ENCODE assay signal across 16 cellular contexts in genomic region chr13:35872369-35872768, GRCh38.
A peak's percentile ranks its signal among the peaks of the same experiment; 100 is the strongest.
DNase-seq lines count a peak whose midpoint lies in the region; ATAC-seq and TF ChIP-seq lines count a peak whose summit lies in the region.
"Had no signal": no experiment of that assay in that cellular context is flagged by ENCODE, and none has a peak within 500 bp of the region (broad histone marks: within the 10 kb centered on the region; RNA-seq: fewer than 3 reads in every experiment).

No MANE protein-coding gene starts in this region.

- DNase-seq in heart left ventricle (no peak), cardiac septum (ENCODE audit: low spot score) (no peak), esophagus muscularis mucosa (ENCODE audit: extremely low spot score) (peak; percentile 2), left ventricle myocardium inferior (no peak), NCI-H146 treated with DMSO at 0.1 percent for 48 hours (lab: John Stamatoyannopoulos, UW; ENCODE audit: unreplicated experiment) (no peak), ACHN (no peak)
- DNase-seq: 8988T; AML-193; Caco-2; Calu3; CD4-positive, alpha-beta T cell; CD8-positive, alpha-beta T cell; DMS79 treated with DMSO at 0.1 percent for 48 hours; GF-D8 had no signal

- TF ChIP-seq EP300 in esophagus muscularis mucosa (IDR thresholded peaks at IDR 0.05): no peak

- WGBS in heart left ventricle, 4 donors: 48 to 64% (median 58%) methylated on average over 2 of the region's 2 CpGs
- 94% methylated on average over 2 of the region's 2 CpGs for WGBS in esophagus muscularis mucosa

- in situ Hi-C loops in ACHN (cut with HindIII; ENCODE audit: low pct_ligation_motif_present, low pct_unique_long_range_greater_than_20kb, low sequenced_read_pairs): no loop called here

- TF ChIP-seq POLR2A in heart left ventricle (IDR thresholded peaks at IDR 0.05): no peak
- no peak for TF ChIP-seq POLR2A in esophagus muscularis mucosa (IDR thresholded peaks at IDR 0.05; ENCODE audit: low read depth)

- TF ChIP-seq CTCF in heart left ventricle (IDR thresholded peaks at IDR 0.05): no peak
- TF ChIP-seq CTCF in esophagus muscularis mucosa (IDR thresholded peaks at IDR 0.05): no peak
- TF ChIP-seq CTCF in left ventricle myocardium inferior (IDR thresholded peaks at IDR 0.05; ENCODE audit: borderline replicate concordance): no peak

- intact Hi-C loops in heart left ventricle (cut with DNase I): loop anchor here in 1 of 10 donors (5.0 kb wide), 1 partner anchor 80 kb away; no protein-coding TSS in a partner anchor
- intact Hi-C loops in cardiac septum (cut with DNase I): no loop called here
- intact Hi-C loops in esophagus muscularis mucosa (cut with DNase I): no loop called here
- intact Hi-C loops in left ventricle myocardium inferior (cut with micrococcal nuclease): no loop called here

- no peaks in the 10 kb centered on the region for H3K27me3 ChIP-seq in heart left ventricle
- H3K27me3 ChIP-seq in esophagus muscularis mucosa: no peaks in the 10 kb centered on the region
- no peaks in the 10 kb centered on the region for H3K27me3 ChIP-seq in left ventricle myocardium inferior (ENCODE audit: low read depth)
- H3K27me3 ChIP-seq: BLaER1 treated with 17β-estradiol and CSF1 and Interleukin-3, amounts not matched to agents 10 nM and 100 nM had no signal

- H3K4me1 ChIP-seq in heart left ventricle (peaks cover 0 to 17% (median 9%) of the 10 kb centered on the region in 12 donors), esophagus muscularis mucosa (peaks cover 0 to 13% (median 0%) of the 10 kb centered on the region in 4 donors), left ventricle myocardium inferior (peaks cover 41% of the 10 kb centered on the region)
- H3K4me1 ChIP-seq: BLaER1 treated with 17β-estradiol and CSF1 and Interleukin-3, amounts not matched to agents 10 nM and 100 nM; Caco-2 had no signal

- no peaks in the 10 kb centered on the region for H3K9me3 ChIP-seq in heart left ventricle
- no peaks in the 10 kb centered on the region for H3K9me3 ChIP-seq in esophagus muscularis mucosa
- no peaks in the 10 kb centered on the region for H3K9me3 ChIP-seq in left ventricle myocardium inferior (replicated peaks)
- H3K9me3 ChIP-seq: BLaER1 treated with 17β-estradiol and CSF1 and Interleukin-3, amounts not matched to agents 10 nM and 100 nM; Caco-2 had no signal

- H3K27ac ChIP-seq in heart left ventricle (peak overlapping the region in 9 of 12 donors; percentile 5 to 62 (median 37)), esophagus muscularis mucosa (replicated peaks in 1 of 4) (no peak overlapping the region), left ventricle myocardium inferior (replicated peaks) (peak overlapping the region; percentile 67)
- H3K27ac ChIP-seq: BLaER1 treated with 17β-estradiol and CSF1 and Interleukin-3, amounts not matched to agents 10 nM and 100 nM; C4-2B had no signal

- H3K4me3 ChIP-seq in heart left ventricle (no peak overlapping the region), esophagus muscularis mucosa (no peak overlapping the region), left ventricle myocardium inferior (no peak overlapping the region)
- H3K4me3 ChIP-seq: BLaER1 treated with 17β-estradiol and CSF1 and Interleukin-3, amounts not matched to agents 10 nM and 100 nM had no signal

- ATAC-seq in heart left ventricle: peak; percentile 53 to 63 (median 59)
- ATAC-seq: CD8-positive, alpha-beta T cell had no signal

- H3K36me3 ChIP-seq in heart left ventricle (no peaks in the 10 kb centered on the region), esophagus muscularis mucosa (peaks cover 0 to 7% (median 0%) of the 10 kb centered on the region in 4 donors), left ventricle myocardium inferior (no peaks in the 10 kb centered on the region)
- H3K36me3 ChIP-seq: BLaER1 treated with 17β-estradiol and CSF1 and Interleukin-3, amounts not matched to agents 10 nM and 100 nM had no signal

Comparison
In these comparisons a context has a peak if more than half of its experiments do, and no peak if none do; other contexts are left out.
1. H3K27ac ChIP-seq: peak in heart left ventricle (9 of 12) and left ventricle myocardium inferior (single experiment); none in esophagus muscularis mucosa (0 of 4).